ENCODE assay signal across 9 cellular contexts in the genomic region with DNA sequence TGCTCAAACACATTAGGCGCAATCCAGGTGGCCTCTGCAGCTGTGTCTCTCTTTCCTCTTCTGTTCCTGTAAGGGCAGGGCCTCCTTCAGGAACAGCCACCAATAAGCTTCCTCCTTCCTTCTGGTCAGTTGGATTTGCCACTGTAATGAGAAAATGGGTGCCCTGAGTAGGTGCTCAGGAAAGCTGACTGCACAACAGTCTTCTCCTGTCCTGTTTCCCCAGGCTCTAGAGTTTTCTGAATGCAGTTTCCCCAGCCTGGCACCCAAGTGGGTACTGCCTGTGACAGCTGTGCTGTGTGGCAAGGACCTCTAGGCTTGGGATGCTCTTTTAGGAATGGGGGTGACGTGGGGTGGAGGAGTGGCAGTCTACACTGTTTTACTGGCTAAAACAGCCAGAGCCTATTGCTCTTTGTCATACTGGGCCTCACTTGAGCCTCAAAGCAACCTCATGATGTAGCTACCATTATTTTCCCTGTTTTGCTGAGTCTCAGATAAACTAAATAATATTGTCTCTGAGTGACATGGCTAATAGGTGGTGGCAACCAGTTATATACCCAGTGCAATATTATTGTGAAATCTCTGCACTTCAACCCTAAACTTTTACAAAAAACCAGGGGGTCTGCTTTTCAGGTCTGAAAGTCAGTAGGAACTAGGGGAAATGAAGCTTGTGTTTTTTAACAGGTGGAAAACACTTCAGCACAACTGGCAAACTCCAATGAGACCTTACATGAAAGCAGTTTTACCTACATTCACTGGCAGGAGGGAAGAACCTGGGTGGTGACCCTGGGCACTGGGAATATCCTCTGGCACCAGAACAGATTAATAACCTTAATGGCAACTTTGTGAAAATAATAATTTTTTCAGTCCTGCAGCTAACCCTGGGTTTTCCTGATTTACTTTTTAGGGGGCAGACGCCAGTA. TPM values are rescaled to one million over a fixed set of nuclear protein-coding genes. Genes with fewer than 3 reads are reported as not detected.
A peak's percentile ranks its signal among the peaks of the same experiment; 100 is the strongest.
DNase-seq lines count a peak whose midpoint lies in the region; ATAC-seq and FAIRE-seq lines count a peak whose summit lies in the region.
"Had no signal": no experiment of that assay in that cellular context is flagged by ENCODE, and none has a peak within 500 bp of the region (broad histone marks: within the 10 kb centered on the region; RNA-seq: fewer than 3 reads in every experiment).

No MANE protein-coding gene starts in this region.

- H3K27ac Mint-ChIP-seq in activated naive CD8-positive, alpha-beta T cell treated with anti-CD3 and anti-CD28 coated beads, Interleukin-2, amount 50 U/mL, for 24 hours, result no peak overlapping the region
- H3K27ac Mint-ChIP-seq in immature natural killer cell, result no peak overlapping the region
- no peak overlapping the region for H3K27ac Mint-ChIP-seq in stimulated activated memory B cell treated with anti-CD40 and anti-IgM and Interleukin-4, amounts not matched to agents 10 μg/mL and 1 μg/mL and 100 μg/mL, for 72 hours

- no peaks in the 10 kb centered on the region for H3K9me3 Mint-ChIP-seq in activated naive CD8-positive, alpha-beta T cell treated with anti-CD3 and anti-CD28 coated beads, Interleukin-2, amount 50 U/mL, for 24 hours
- peaks cover 0 to 2% (median 0%) of the 10 kb centered on the region in 6 donors for H3K9me3 Mint-ChIP-seq in immature natural killer cell
- no peaks in the 10 kb centered on the region for H3K9me3 Mint-ChIP-seq in stimulated activated memory B cell treated with anti-CD40 and anti-IgM and Interleukin-4, amounts not matched to agents 10 μg/mL and 1 μg/mL and 100 μg/mL, for 72 hours

- H3K36me3 Mint-ChIP-seq in activated naive CD8-positive, alpha-beta T cell treated with anti-CD3 and anti-CD28 coated beads, Interleukin-2, amount 50 U/mL, for 24 hours (ENCODE audit: low read depth), result no peaks in the 10 kb centered on the region
- no peaks in the 10 kb centered on the region for H3K36me3 Mint-ChIP-seq in immature natural killer cell
- H3K36me3 Mint-ChIP-seq in stimulated activated memory B cell treated with anti-CD40 and anti-IgM and Interleukin-4, amounts not matched to agents 10 μg/mL and 1 μg/mL and 100 μg/mL, for 72 hours, result no peaks in the 10 kb centered on the region

- FAIRE-seq in frontal cortex (lab: Jason Lieb, UNC), result no peak

- DNase-seq in NCI-H82 (lab: John Stamatoyannopoulos, UW), result peak; percentile 3
- DNase-seq in NCI-H82 treated with DMSO at 0.1 percent for 48 hours (lab: John Stamatoyannopoulos, UW; ENCODE audit: unreplicated experiment), result no peak
- DNase-seq in activated naive CD8-positive, alpha-beta T cell treated with anti-CD3 and anti-CD28 coated beads, Interleukin-2, amount 50 U/mL, for 24 hours, result no peak
- DNase-seq in immature natural killer cell, result no peak
- no peak for DNase-seq in frontal cortex (ENCODE audit: low spot score in 2 of 2)
- DNase-seq in NCI-H1694 treated with DMSO at 0.1 percent for 48 hours (lab: John Stamatoyannopoulos, UW), result no peak
- DNase-seq: NCI-H1417 treated with DMSO at 0.1 percent for 48 hours had no signal

- peaks cover 56% of the 10 kb centered on the region for H3K27me3 Mint-ChIP-seq in activated naive CD8-positive, alpha-beta T cell treated with anti-CD3 and anti-CD28 coated beads, Interleukin-2, amount 50 U/mL, for 24 hours
- peaks cover 18 to 30% (median 23%) of the 10 kb centered on the region in 3 donors for H3K27me3 Mint-ChIP-seq in immature natural killer cell (ENCODE audit: low read depth in 3 of 3)
- peaks cover 54% of the 10 kb centered on the region for H3K27me3 Mint-ChIP-seq in stimulated activated memory B cell treated with anti-CD40 and anti-IgM and Interleukin-4, amounts not matched to agents 10 μg/mL and 1 μg/mL and 100 μg/mL, for 72 hours

- H3K4me3 Mint-ChIP-seq in activated naive CD8-positive, alpha-beta T cell treated with anti-CD3 and anti-CD28 coated beads, Interleukin-2, amount 50 U/mL, for 24 hours, result peak overlapping the region; percentile 70
- H3K4me3 Mint-ChIP-seq in immature natural killer cell, result peak overlapping the region in 4 of 5 donors; percentile 8 to 82 (median 70)
- H3K4me3 Mint-ChIP-seq in stimulated activated memory B cell treated with anti-CD40 and anti-IgM and Interleukin-4, amounts not matched to agents 10 μg/mL and 1 μg/mL and 100 μg/mL, for 72 hours, result peak overlapping the region; percentile 60

- no peak for ATAC-seq in activated naive CD8-positive, alpha-beta T cell treated with anti-CD3 and anti-CD28 coated beads, Interleukin-2, amount 50 U/mL, for 24 hours
- ATAC-seq in stimulated activated memory B cell treated with anti-CD40 and anti-IgM and Interleukin-4, amounts not matched to agents 10 μg/mL and 1 μg/mL and 100 μg/mL, for 72 hours, result no peak
- ATAC-seq in HG02981 (IDR thresholded peaks at IDR 0.05; ENCODE audit: unreplicated experiment), result no peak

- H3K4me1 Mint-ChIP-seq in activated naive CD8-positive, alpha-beta T cell treated with anti-CD3 and anti-CD28 coated beads, Interleukin-2, amount 50 U/mL, for 24 hours, result peaks cover 8% of the 10 kb centered on the region
- H3K4me1 Mint-ChIP-seq in immature natural killer cell, result peaks cover 18 to 23% of the 10 kb centered on the region in 2 donors
- H3K4me1 Mint-ChIP-seq in stimulated activated memory B cell treated with anti-CD40 and anti-IgM and Interleukin-4, amounts not matched to agents 10 μg/mL and 1 μg/mL and 100 μg/mL, for 72 hours, result peaks cover 12% of the 10 kb centered on the region

RNA-seq across cellular contexts. Expression of a gene that starts 1.1 kb away (rescaled TPM):
- 1 to 10 TPM in 1 of 3 donors, not detected in 2; 1.3 TPM for polyA plus RNA-seq in immature natural killer cell
- 1.6 TPM for total RNA-seq in frontal cortex

RNA-seq across cellular contexts. Expression of a gene that starts 59.4 kb away (rescaled TPM):
- polyA plus RNA-seq in immature natural killer cell, result not detected
- total RNA-seq in frontal cortex, result 0.41 TPM
